ENCODE assay signal across 1 cellular context in the genomic region with DNA sequence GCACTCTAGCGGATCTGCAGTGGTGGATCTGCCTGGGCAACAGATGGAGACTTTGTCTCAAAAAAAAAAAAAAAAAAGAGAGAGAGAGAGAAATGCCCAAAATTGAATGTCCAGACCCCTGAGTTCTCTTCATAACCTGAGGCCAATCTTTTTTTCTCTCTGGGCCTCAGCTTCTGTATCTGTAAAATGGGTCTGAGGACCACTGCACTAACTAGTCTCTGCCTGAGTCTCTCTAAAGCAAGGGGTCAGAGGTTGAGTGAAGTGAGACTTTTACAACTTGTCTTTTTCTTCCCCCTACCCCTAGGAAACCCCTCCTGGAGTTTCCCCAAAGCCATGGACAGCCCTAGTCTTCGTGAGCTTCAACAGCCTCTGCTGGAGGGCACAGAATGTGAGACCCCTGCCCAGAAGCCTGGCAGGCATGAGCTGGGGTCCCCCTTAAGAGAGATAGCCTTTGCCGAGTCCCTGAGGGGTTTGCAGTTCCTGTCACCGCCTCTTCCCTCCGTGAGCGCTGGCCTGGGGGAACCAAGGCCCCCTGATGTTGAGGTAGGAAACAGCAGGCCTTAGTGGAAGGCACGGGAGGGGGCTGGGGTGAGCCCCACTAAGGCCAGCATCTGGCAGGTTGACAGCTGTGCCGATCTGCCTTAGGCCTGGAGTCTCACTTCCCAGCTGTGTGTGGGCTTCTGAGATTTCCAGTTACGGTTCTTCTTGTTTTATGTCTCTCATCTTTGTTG.
A peak's percentile ranks its signal among the peaks of the same experiment; 100 is the strongest.
TF ChIP-seq lines count a peak whose summit lies in the region.

No MANE protein-coding gene starts in this region.

TF ChIP-seq in GM12878, 131 proteins besides CTCF, POLR2A, EP300 and RAD21:
- TF ChIP-seq KDM1A (IDR thresholded peaks at IDR 0.05; ENCODE audit: borderline replicate concordance) (no peak), POU2F2 (IDR thresholded peaks at IDR 0.05; ENCODE audit: borderline replicate concordance, low read depth, low read length) (0 out of 3 replicates have a peak, but pooled peaks have one; percentile 27), MEF2B (IDR thresholded peaks at IDR 0.05; ENCODE audit: partially characterized antibody, poor library complexity, severe bottlenecking) (peak; percentile 65), JUND (IDR thresholded peaks at IDR 0.05; ENCODE audit: low read depth, low read length) (no peak), TCF12 (IDR thresholded peaks at IDR 0.05; ENCODE audit: low read depth, low read length) (peak; percentile 92), IKZF1 (conservative IDR thresholded peaks at IDR 0.05) (peak; percentile 39; the same call in 1 of the 2 replicates), ETV6 (conservative IDR thresholded peaks at IDR 0.05 in 1 of 2, IDR thresholded peaks at IDR 0.05 in 1 of 2; ENCODE audit: borderline replicate concordance in 1 of 2, low read depth in 1 of 2) (0 out of 4 replicates have a peak, but pooled peaks of 1 of the 2 experiments have one; percentile 11), ZZZ3 (IDR thresholded peaks at IDR 0.05; ENCODE audit: control insufficient read depth, insufficient read length, low read depth) (no peak), SMC3 (IDR thresholded peaks at IDR 0.05; ENCODE audit: borderline replicate concordance, low read length) (no peak; the same call in 1 of the 2 replicates), EED (IDR thresholded peaks at IDR 0.05; ENCODE audit: low read depth) (no peak), PKNOX1 (IDR thresholded peaks at IDR 0.05) (0 out of 2 replicates have a peak, but pooled peaks have one; percentile 6), ATF7 (IDR thresholded peaks at IDR 0.05; ENCODE audit: low read depth) (no peak), NR2F1 (conservative IDR thresholded peaks at IDR 0.05) (0 out of 2 replicates have a peak, but pooled peaks have one; percentile 44), TCF3 (IDR thresholded peaks at IDR 0.05; ENCODE audit: borderline replicate concordance, insufficient read depth, low read depth, low read length) (peak; percentile 78; the same call in 1 of the 2 replicates), NBN (IDR thresholded peaks at IDR 0.05) (no peak), RUNX3 (IDR thresholded peaks at IDR 0.05; ENCODE audit: low read length) (peak; percentile 14; the same call in 1 of the 2 replicates), DPF2 (IDR thresholded peaks at IDR 0.05) (0 out of 2 replicates have a peak, but pooled peaks have one; percentile 22), SPI1 (IDR thresholded peaks at IDR 0.05; ENCODE audit: borderline replicate concordance, insufficient read depth, low read depth, low read length) (peak; percentile 40; the same call in 1 of the 2 replicates), NR2C1 (IDR thresholded peaks at IDR 0.05) (0 out of 2 replicates have a peak, but pooled peaks have one; percentile 32), IKZF2 (IDR thresholded peaks at IDR 0.05) (peak in 1 of 2 experiments; percentile 19; a peak in 1 of 4 replicates), GATAD2B (conservative IDR thresholded peaks at IDR 0.05; ENCODE audit: low read depth) (no peak)
